Comparison of ENCODE assay signal across 8 cellular contexts in genomic region chr14:75660630-75661498, GRCh38. TPM values are rescaled to one million over a fixed set of nuclear protein-coding genes. Genes with fewer than 3 reads are reported as not detected.
DNase-seq lines count a peak whose midpoint lies in the region; ATAC-seq, FAIRE-seq and TF ChIP-seq lines count a peak whose summit lies in the region.

ERG28 (minus strand) TSS chr14:75660876; CDS start chr14:75657502, 3,374 bp downstream.
TTLL5 (plus strand) TSS chr14:75661246; CDS start chr14:75663150, 1,904 bp downstream.

- H3K4me1 ChIP-seq in esophagus muscularis mucosa = peaks cover 8 to 27% (median 24%) of the 10 kb centered on the region in 4 donors
- peaks cover 5 to 14% of the 10 kb centered on the region in 2 donors for H3K4me1 ChIP-seq in muscle layer of duodenum (ENCODE audit: control insufficient read depth in 1 of 2, insufficient read depth in 2 of 2, low read length in 2 of 2)

- no peak for TF ChIP-seq EP300 in esophagus muscularis mucosa (IDR thresholded peaks at IDR 0.05)

- no peak for TF ChIP-seq CTCF in esophagus muscularis mucosa (IDR thresholded peaks at IDR 0.05)

- H3K9me3 ChIP-seq in KOPT-K1 (ENCODE audit: insufficient read depth, low read length, poor library complexity, severe bottlenecking) = no peaks in the 10 kb centered on the region
- no peaks in the 10 kb centered on the region for H3K9me3 ChIP-seq in esophagus muscularis mucosa
- no peaks in the 10 kb centered on the region for H3K9me3 ChIP-seq in muscle layer of duodenum (ENCODE audit: control insufficient read depth in 1 of 2, low read length in 2 of 2)

- peaks cover 37% of the 10 kb centered on the region for H3K36me3 ChIP-seq in KOPT-K1 (ENCODE audit: insufficient read depth, low read length)
- peaks cover 0 to 17% (median 14%) of the 10 kb centered on the region in 4 donors for H3K36me3 ChIP-seq in esophagus muscularis mucosa
- H3K36me3 ChIP-seq in muscle layer of duodenum (ENCODE audit: control insufficient read depth in 1 of 2, insufficient read depth in 2 of 2, low read length in 2 of 2) = peaks cover 0 to 9% of the 10 kb centered on the region in 2 donors

- H3K4me3 ChIP-seq in esophagus muscularis mucosa = peak within 1 kb of the TSS; percentile 75 to 95 (median 88)
- peak within 1 kb of the TSS; percentile 82 to 99 for H3K4me3 ChIP-seq in muscle layer of duodenum (ENCODE audit: low read depth in 1 of 2, low read length in 2 of 2)

- DNase-seq in DMS79 (lab: John Stamatoyannopoulos, UW) (peak; percentile 100), RCC 7860 (ENCODE audit: low spot score) (peak; percentile 94), esophagus muscularis mucosa (ENCODE audit: extremely low spot score) (peak; percentile 99)
- peak; percentile 93 to 97 for DNase-seq in activated T-cell treated with anti-CD3 and anti-CD28 coated beads, Interleukin-2, amount 50 U/mL, for 72 hours
- DNase-seq in stimulated activated CD8-positive, alpha-beta memory T cell treated with anti-CD3 and anti-CD28 coated beads, Interleukin-7, amount 100 ng/mL, for 4 hours (ENCODE audit: low read depth in 2 of 2) = peak; percentile 92 to 95

- intact Hi-C loops in esophagus muscularis mucosa (cut with DNase I) = no loop called here

- FAIRE-seq in RCC 7860 (lab: Jason Lieb, UNC) = peak; percentile 74

- WGBS in esophagus muscularis mucosa = under 1% methylated on average over 45 of the region's 60 CpGs

- H3K9me3 Mint-ChIP-seq in activated T-cell treated with anti-CD3 and anti-CD28 coated beads, Interleukin-2, amount 50 U/mL, for 72 hours = no peaks in the 10 kb centered on the region

- H3K27ac Mint-ChIP-seq in activated T-cell treated with anti-CD3 and anti-CD28 coated beads, Interleukin-2, amount 50 U/mL, for 72 hours = peak within 1 kb of the TSS; percentile 98

- H3K27ac ChIP-seq in KOPT-K1 (ENCODE audit: low read depth, low read length, poor library complexity, severe bottlenecking) (peak within 1 kb of the TSS; percentile 55), esophagus muscularis mucosa (replicated peaks in 1 of 4) (peak within 1 kb of the TSS; percentile 80 to 92 (median 84)), muscle layer of duodenum (ENCODE audit: low read length) (peak within 1 kb of the TSS; percentile 74)

- no peak for TF ChIP-seq POLR2A in esophagus muscularis mucosa (IDR thresholded peaks at IDR 0.05; ENCODE audit: low read depth)

- H3K27me3 ChIP-seq in esophagus muscularis mucosa = no peaks in the 10 kb centered on the region
- no peaks in the 10 kb centered on the region for H3K27me3 ChIP-seq in muscle layer of duodenum (ENCODE audit: low read depth, low read length)

- ATAC-seq in GM21786 (IDR thresholded peaks at IDR 0.05; ENCODE audit: unreplicated experiment) = peak; percentile 96
- ATAC-seq in activated T-cell treated with anti-CD3 and anti-CD28 coated beads, Interleukin-2, amount 50 U/mL, for 72 hours (replicated peaks in 1 of 2) = peak; percentile 98

- H3K36me3 Mint-ChIP-seq in activated T-cell treated with anti-CD3 and anti-CD28 coated beads, Interleukin-2, amount 50 U/mL, for 72 hours (ENCODE audit: insufficient read depth in 2 of 2) = no peaks in the 10 kb centered on the region

- no peaks in the 10 kb centered on the region for H3K27me3 Mint-ChIP-seq in activated T-cell treated with anti-CD3 and anti-CD28 coated beads, Interleukin-2, amount 50 U/mL, for 72 hours (ENCODE audit: low read depth)

- peaks cover 20% of the 10 kb centered on the region for H3K4me1 Mint-ChIP-seq in activated T-cell treated with anti-CD3 and anti-CD28 coated beads, Interleukin-2, amount 50 U/mL, for 72 hours (ENCODE audit: low read depth)

- peak within 1 kb of the TSS; percentile 96 to 100 for H3K4me3 Mint-ChIP-seq in activated T-cell treated with anti-CD3 and anti-CD28 coated beads, Interleukin-2, amount 50 U/mL, for 72 hours

RNA-seq across cellular contexts. Expression of gene ERG28, which starts in this region (rescaled TPM):
- total RNA-seq in activated T-cell treated with anti-CD3 and anti-CD28 coated beads, Interleukin-2, amount 50 U/mL, for 72 hours = 10 to 100 TPM; 14.5 to 15.5 TPM
- total RNA-seq in esophagus muscularis mucosa = 1 to 10 TPM; 6.0 to 7.5 (median 6.9) TPM

RNA-seq across cellular contexts. Expression of gene TTLL5, which starts in this region (rescaled TPM):
- total RNA-seq in activated T-cell treated with anti-CD3 and anti-CD28 coated beads, Interleukin-2, amount 50 U/mL, for 72 hours = 10 to 100 TPM; 14.6 to 15.3 TPM
- total RNA-seq in esophagus muscularis mucosa = 10 to 100 TPM; 16.9 to 26.6 (median 21.2) TPM

Comparison
In these comparisons a context has a peak if more than half of its experiments do, and no peak if none do; other contexts are left out.
1. Peak in every context shown above with its lines: DNase-seq, ATAC-seq, H3K4me3 ChIP-seq and H3K27ac ChIP-seq.